ENCODE assay signal across 8 cellular contexts in genomic region chr12:100633082-100633785, GRCh38. TPM values are rescaled to one million over a fixed set of nuclear protein-coding genes. Genes with fewer than 3 reads are reported as not detected.
DNase-seq lines count a peak whose midpoint lies in the region; ATAC-seq, FAIRE-seq and TF ChIP-seq lines count a peak whose summit lies in the region.
"Not testable (repeated sequence)": the region's sequence is repeated elsewhere in the genome, so short reads cannot be mapped to it uniquely, and the experiment has no call there.
"Had no signal": no experiment of that assay in that cellular context is flagged by ENCODE, and none has a peak within 500 bp of the region (broad histone marks: within the 10 kb centered on the region; RNA-seq: fewer than 3 reads in every experiment).

No MANE protein-coding gene starts in this region.

- H3K4me1 ChIP-seq in hepatocyte (ENCODE audit: insufficient read depth) = peaks cover 11% of the 10 kb centered on the region
- not testable (repeated sequence) for H3K4me1 ChIP-seq in mucosa of descending colon (ENCODE audit: low read depth); small intestine (ENCODE audit: control insufficient read depth in 2 of 2, insufficient read depth in 1 of 2, low read depth in 1 of 2, low read length in 1 of 2)

- not testable (repeated sequence) for TF ChIP-seq CTCF in VCaP (conservative IDR thresholded peaks at IDR 0.05); hepatocyte (IDR thresholded peaks at IDR 0.05; ENCODE audit: poor library complexity); mucosa of descending colon (IDR thresholded peaks at IDR 0.05)

- not testable (repeated sequence) for FAIRE-seq in small intestine (lab: Jason Lieb, UNC)

- H3K79me2 ChIP-seq in hepatocyte = not testable (repeated sequence)

- ATAC-seq in GM18861 (IDR thresholded peaks at IDR 0.05; ENCODE audit: unreplicated experiment) (peak; percentile 36), GM19395 (IDR thresholded peaks at IDR 0.05; ENCODE audit: unreplicated experiment) (peak; percentile 38), mucosa of descending colon (peak; percentile 70)

- H4K20me1 ChIP-seq in hepatocyte (ENCODE audit: insufficient read depth, poor library complexity, severe bottlenecking) = not testable (repeated sequence)

- intact Hi-C loops in mucosa of descending colon (cut with DNase I, micrococcal nuclease) = not testable (repeated sequence)

- H2AFZ ChIP-seq in hepatocyte = not testable (repeated sequence)

- not testable (repeated sequence) for H3K9me3 ChIP-seq in hepatocyte (ENCODE audit: low read depth); mucosa of descending colon; small intestine (ENCODE audit: control insufficient read depth, low read depth)

- H3K4me3 ChIP-seq in hepatocyte; mucosa of descending colon; small intestine (ENCODE audit: low read depth in 1 of 2, low read length in 2 of 2): not testable (repeated sequence)

- H3K27ac ChIP-seq in VCaP = peak overlapping the region; percentile 65
- peak overlapping the region; percentile 32 for H3K27ac ChIP-seq in hepatocyte
- peak overlapping the region in 1 of 2 donors; percentile 20 for H3K27ac ChIP-seq in small intestine (ENCODE audit: low read depth in 1 of 2, low read length in 1 of 2)

- H3K4me2 ChIP-seq in hepatocyte = not testable (repeated sequence)

- not testable (repeated sequence) for H3K9me2 ChIP-seq in hepatocyte (replicated peaks; ENCODE audit: insufficient read depth)

- 87% methylated on average over 11 of the region's 11 CpGs for WGBS in hepatocyte (ENCODE audit: low lambda C conversion rate, missing lambda C conversion rate)
- WGBS in small intestine, 3 donors = 49 to 84% (median 57%) methylated on average over 11 of the region's 11 CpGs

- not testable (repeated sequence) for H3K27me3 ChIP-seq in hepatocyte; small intestine (ENCODE audit: control insufficient read depth in 2 of 2, insufficient read depth in 2 of 2, low read length in 2 of 2)

- not testable (repeated sequence) for H3K36me3 ChIP-seq in hepatocyte (replicated peaks; ENCODE audit: insufficient read depth, low read depth); mucosa of descending colon (ENCODE audit: low read depth); small intestine (ENCODE audit: control insufficient read depth in 2 of 2, insufficient read depth in 2 of 2, low read length in 2 of 2)

- DNase-seq in NOMO-1 treated with DMSO at 0.1 percent for 48 hours (lab: John Stamatoyannopoulos, UW; ENCODE audit: unreplicated experiment) (peak; percentile 14), mucosa of descending colon (peak in 2 of 3 donors; percentile 39 to 40), small intestine (peak; percentile 48)
- DNase-seq in hepatocyte (ENCODE audit: low spot score) = not testable (repeated sequence)

RNA-seq across cellular contexts. Expression of gene GAS2L3, which starts 59.8 kb away (rescaled TPM):
- total RNA-seq in hepatocyte (14.9 and 22.5 TPM in 2 replicates), mucosa of descending colon (10 to 100 TPM; 14.0 to 24.0 (median 22.9) TPM)
- polyA plus RNA-seq in hepatocyte (1.8 and 4.5 TPM in 2 replicates), small intestine (1 to 10 TPM; 2.2 to 4.8 (median 4.2) TPM)
- polyA plus RNA-seq: CD4-positive, alpha-beta memory T cell had no signal
